8 cellular contexts compared by ENCODE assay signal in the genomic region with DNA sequence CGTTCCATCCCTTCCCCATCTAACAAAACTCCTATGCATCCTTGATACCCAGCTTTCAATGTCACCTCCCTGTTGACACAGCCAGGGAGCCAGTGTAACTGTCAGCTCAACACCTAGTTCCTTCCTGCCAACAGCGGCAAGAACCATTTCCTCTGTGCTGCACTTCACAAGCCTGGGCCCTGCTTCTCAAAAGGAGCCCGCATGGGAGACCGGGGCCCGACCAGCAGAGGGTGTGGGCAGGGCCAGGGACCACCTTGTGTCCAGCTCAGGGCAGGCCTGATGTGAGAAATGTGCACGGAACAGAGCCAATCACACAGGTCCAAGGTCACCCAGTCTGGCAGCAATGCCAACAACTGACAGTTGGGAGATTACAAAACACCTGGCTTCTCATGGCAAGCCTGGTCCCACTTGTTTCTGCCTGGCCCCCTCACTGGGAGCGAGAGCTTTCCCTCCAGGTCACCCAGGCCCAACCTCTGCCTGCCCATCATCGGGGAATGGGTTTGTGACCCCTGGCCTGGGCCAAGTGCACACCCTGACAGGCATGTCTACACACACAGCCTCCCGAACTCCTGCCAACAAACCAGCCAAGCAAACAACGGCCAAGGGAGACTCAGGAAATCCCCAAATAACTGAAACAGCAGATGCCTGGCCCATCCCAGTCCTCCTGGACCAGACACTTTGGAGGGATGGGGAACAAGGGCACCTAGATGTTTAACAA. TPM values are rescaled to one million over a fixed set of nuclear protein-coding genes. Genes with fewer than 3 reads are reported as not detected.
DNase-seq lines count a peak whose midpoint lies in the region; ATAC-seq and TF ChIP-seq lines count a peak whose summit lies in the region.

No MANE protein-coding gene starts in this region.

- 8 to 18% (median 9%) methylated on average over 10 of the region's 10 CpGs for WGBS in psoas muscle, 3 donors

- peaks cover 5 to 25% of the 10 kb centered on the region in 2 donors for H3K36me3 ChIP-seq in psoas muscle (ENCODE audit: insufficient read depth in 1 of 2, low read depth in 1 of 2)

- no peak for TF ChIP-seq CTCF in psoas muscle (IDR thresholded peaks at IDR 0.05)

- intact Hi-C loops in activated CD4-positive, alpha-beta T cell treated with anti-CD3 and anti-CD28 coated beads, Interleukin-2, amount 10 ng/mL, durations not matched to agents 24 days and 14 days (cut with micrococcal nuclease), result loop anchor here (2.0 to 10.0 kb wide), 3 partner anchors 47 to 881 kb away; a partner anchor contains a TSS
- intact Hi-C loops in psoas muscle (cut with DNase I), result loop anchor here in 1 of 2 donors (5.0 kb wide), 1 partner anchor 87 kb away; a partner anchor contains a TSS

- peak overlapping the region; percentile 96 for H3K27ac ChIP-seq in psoas muscle

- H3K27me3 ChIP-seq in psoas muscle (ENCODE audit: insufficient read depth in 3 of 3, low read length in 2 of 3), result no peaks in the 10 kb centered on the region

- no peaks in the 10 kb centered on the region for H3K27me3 Mint-ChIP-seq in activated CD4-positive, alpha-beta T cell treated with anti-CD3 and anti-CD28 coated beads, Interleukin-2, amount 10 ng/mL, durations not matched to agents 24 days and 14 days

- H3K9me3 Mint-ChIP-seq in activated CD4-positive, alpha-beta T cell treated with anti-CD3 and anti-CD28 coated beads, Interleukin-2, amount 10 ng/mL, durations not matched to agents 24 days and 14 days, result no peaks in the 10 kb centered on the region

- H3K4me3 Mint-ChIP-seq in activated CD4-positive, alpha-beta T cell treated with anti-CD3 and anti-CD28 coated beads, Interleukin-2, amount 10 ng/mL, durations not matched to agents 24 days and 14 days, result peak overlapping the region; percentile 93

- peak; percentile 48 for DNase-seq in stimulated activated CD4-positive, alpha-beta T cell treated with anti-CD3 and anti-CD28 coated beads, Interleukin-4, amount 100 ng/mL, for 24 hours
- no peak for DNase-seq in stimulated activated CD4-positive, alpha-beta T cell treated with anti-CD3 and anti-CD28 coated beads, Interleukin-12 subunit alpha, Interleukin-12 subunit beta, amount 100 ng/mL, for 4 hours
- DNase-seq in activated CD4-positive, alpha-beta T cell treated with anti-CD3 and anti-CD28 coated beads, Interleukin-2, amount 10 ng/mL, durations not matched to agents 24 days and 14 days, result peak; percentile 87
- DNase-seq in erythroblast (lab: John Stamatoyannopoulos, UW) (peak; percentile 27 to 31), psoas muscle (peak in 1 of 2 donors; percentile 64), SK-N-DZ (ENCODE audit: low spot score) (no peak), globus pallidus (ENCODE audit: low spot score) (no peak)

- H3K9me3 ChIP-seq in psoas muscle, result no peaks in the 10 kb centered on the region

- TF ChIP-seq POLR2A in erythroblast (IDR thresholded peaks at IDR 0.05; ENCODE audit: low read length), result no peak

- peak overlapping the region; percentile 95 for H3K27ac Mint-ChIP-seq in activated CD4-positive, alpha-beta T cell treated with anti-CD3 and anti-CD28 coated beads, Interleukin-2, amount 10 ng/mL, durations not matched to agents 24 days and 14 days

- peaks cover 26% of the 10 kb centered on the region for H3K36me3 Mint-ChIP-seq in activated CD4-positive, alpha-beta T cell treated with anti-CD3 and anti-CD28 coated beads, Interleukin-2, amount 10 ng/mL, durations not matched to agents 24 days and 14 days (ENCODE audit: low read depth)

- H3K4me3 ChIP-seq in psoas muscle, result peak overlapping the region; percentile 77

- ATAC-seq in psoas muscle (no peak), GM21529 (IDR thresholded peaks at IDR 0.05; ENCODE audit: unreplicated experiment) (no peak)

- H3K4me1 Mint-ChIP-seq in activated CD4-positive, alpha-beta T cell treated with anti-CD3 and anti-CD28 coated beads, Interleukin-2, amount 10 ng/mL, durations not matched to agents 24 days and 14 days, result peaks cover 54% of the 10 kb centered on the region

- H3K4me1 ChIP-seq in psoas muscle, result peaks cover 35% of the 10 kb centered on the region

RNA-seq across cellular contexts. Expression of a gene that starts 3.1 kb away (rescaled TPM):
- total RNA-seq in activated CD4-positive, alpha-beta T cell treated with anti-CD3 and anti-CD28 coated beads, Interleukin-2, amount 10 ng/mL, durations not matched to agents 24 days and 14 days, result 71.4 and 74.0 TPM in 2 replicates
- 10 to 100 TPM; 14.2 to 22.4 (median 16.5) TPM for total RNA-seq in psoas muscle
- polyA plus RNA-seq in psoas muscle, result 10 to 100 TPM in 1 of 3 donors, 1 to 10 TPM in 2; 5.6 to 10.1 (median 8.3) TPM
- polyA plus RNA-seq in SK-N-DZ (2014; cell fraction: cytosol; rRNA removed), result 35.7 and 40.3 TPM in 2 replicates
- polyA plus RNA-seq in SK-N-DZ (2014; cell fraction: nucleus; rRNA removed), result 121 and 159 TPM in 2 replicates

RNA-seq across cellular contexts. Expression of a gene that starts 15.1 kb away (rescaled TPM):
- 0.35 and 0.45 TPM in 2 replicates for total RNA-seq in activated CD4-positive, alpha-beta T cell treated with anti-CD3 and anti-CD28 coated beads, Interleukin-2, amount 10 ng/mL, durations not matched to agents 24 days and 14 days
- total RNA-seq in psoas muscle, result under 1 TPM in 2 of 4 donors, not detected in 2; 0.13 to 0.30 TPM
- under 1 TPM in 2 of 3 donors, not detected in 1; 0.03 to 0.16 TPM for polyA plus RNA-seq in psoas muscle
- 0.24 and 0.45 TPM in 2 replicates for polyA plus RNA-seq in SK-N-DZ (2014; cell fraction: cytosol; rRNA removed)
- polyA plus RNA-seq in SK-N-DZ (2014; cell fraction: nucleus; rRNA removed), result 0.33 and 1.3 TPM in 2 replicates

Comparison
In these comparisons a context has a peak if more than half of its experiments do, and no peak if none do; other contexts are left out.
1. DNase-seq: peak in stimulated activated CD4-positive, alpha-beta T cell treated with anti-CD3 and anti-CD28 coated beads, Interleukin-4, amount 100 ng/mL, for 24 hours (single experiment), activated CD4-positive, alpha-beta T cell treated with anti-CD3 and anti-CD28 coated beads, Interleukin-2, amount 10 ng/mL, durations not matched to agents 24 days and 14 days (single experiment) and erythroblast (2 of 2); none in stimulated activated CD4-positive, alpha-beta T cell treated with anti-CD3 and anti-CD28 coated beads, Interleukin-12 subunit alpha, Interleukin-12 subunit beta, amount 100 ng/mL, for 4 hours (single experiment), SK-N-DZ (single experiment) and globus pallidus (single experiment).